In genomic region chr4:185945906-185946305, GRCh38 we compare ENCODE assay signal across 18 cellular contexts.
"Had no signal": no experiment of that assay in that cellular context is flagged by ENCODE, and none has a peak within 500 bp of the region (broad histone marks: within the 10 kb centered on the region; RNA-seq: fewer than 3 reads in every experiment).

No MANE protein-coding gene starts in this region.

- H3K27ac ChIP-seq: brain microvascular endothelial cell, coronary artery, esophagus squamous epithelium, neural progenitor cell, right lobe of liver, testis, upper lobe of left lung, VCaP had no signal

- H3K36me3 ChIP-seq: brain microvascular endothelial cell, esophagus squamous epithelium, neural progenitor cell, right lobe of liver, upper lobe of left lung had no signal

- DNase-seq: activated CD4-positive, alpha-beta T cell treated with anti-CD3 and anti-CD28 coated beads for 1 hour; activated CD4-positive, alpha-beta T cell treated with anti-CD3 and anti-CD28 coated beads, Interleukin-2, amount 50 U/mL, for 48 hours; activated naive CD4-positive, alpha-beta T cell treated with Interleukin-2 at 50 U/mL for 16 hours; anterior cingulate cortex; brain microvascular endothelial cell; effector CD8-positive, alpha-beta T cell; esophagus squamous epithelium; hippocampal formation; naive B cell; right lobe of liver; stimulated activated naive CD8-positive, alpha-beta T cell treated with anti-CD3 and anti-CD28 coated beads, Interleukin-15, amount 100 ng/mL, for 72 hours; testis; upper lobe of left lung had no signal

- H3K4me3 ChIP-seq: coronary artery, esophagus squamous epithelium, neural progenitor cell, right lobe of liver, testis, upper lobe of left lung had no signal

- ATAC-seq: activated T-helper 17 cell treated with anti-CD3 and anti-CD28 coated beads, Interleukin-2, amount 50 U/mL, for 72 hours; left lobe of liver; right lobe of liver; stimulated activated naive CD8-positive, alpha-beta T cell treated with anti-CD3 and anti-CD28 coated beads, Interleukin-15, amount 100 ng/mL, for 72 hours had no signal

- H3K9ac ChIP-seq: neural progenitor cell had no signal

- H2AFZ ChIP-seq: neural progenitor cell had no signal

- H3K4me2 ChIP-seq: neural progenitor cell had no signal

- H3K4me1 ChIP-seq: neural progenitor cell, right lobe of liver, testis, upper lobe of left lung had no signal

- H3K27me3 ChIP-seq: brain microvascular endothelial cell, esophagus squamous epithelium, neural progenitor cell, right lobe of liver, testis, upper lobe of left lung had no signal

- H3K9me3 ChIP-seq: esophagus squamous epithelium, right lobe of liver, testis, upper lobe of left lung had no signal
